ENCODE assay signal across 8 cellular contexts in the genomic region with DNA sequence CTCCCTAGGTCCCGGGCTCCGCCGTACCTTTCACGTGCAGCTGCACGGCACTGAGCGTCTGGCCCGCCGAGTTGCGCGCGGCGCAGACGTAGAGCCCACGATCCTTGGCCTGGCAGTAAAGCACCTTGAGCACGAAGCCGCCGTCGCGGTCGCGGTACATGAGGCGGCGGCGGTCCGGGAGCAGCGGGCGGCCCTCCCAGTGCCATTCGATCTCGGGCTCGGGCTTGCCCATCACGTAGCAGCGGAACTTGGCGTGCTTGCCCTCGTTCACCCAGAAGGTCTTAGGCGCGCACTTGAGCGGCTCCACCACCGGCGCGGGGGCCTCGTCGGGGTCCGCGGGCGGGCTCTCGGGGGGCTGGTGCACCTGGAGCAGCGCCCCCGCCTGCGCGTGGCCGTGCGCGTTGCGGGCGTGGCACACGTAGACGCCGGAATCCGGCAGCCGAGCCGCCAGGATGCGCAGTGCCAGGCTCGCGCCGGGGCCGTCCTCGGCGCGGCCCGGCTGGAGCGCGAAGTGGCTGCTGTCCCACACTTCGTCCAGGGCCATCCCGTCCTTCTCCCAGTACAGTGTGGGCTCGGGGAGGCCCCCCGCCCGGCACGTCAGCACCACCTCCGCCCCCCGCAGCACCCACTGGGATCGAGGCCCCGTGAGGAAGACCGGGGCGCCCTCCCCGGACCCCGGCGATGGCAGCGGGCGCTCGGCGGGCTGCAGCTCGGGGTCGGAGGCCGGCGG. TPM values are rescaled to one million over a fixed set of nuclear protein-coding genes. Genes with fewer than 3 reads are reported as not detected.
DNase-seq lines count a peak whose midpoint lies in the region; ATAC-seq and TF ChIP-seq lines count a peak whose summit lies in the region.

No MANE protein-coding gene starts in this region.

- H3K9me3 Mint-ChIP-seq in H9 = no peaks in the 10 kb centered on the region; a peak in 1 of 5 replicates

- TF ChIP-seq CTCF in 22Rv1 (IDR thresholded peaks at IDR 0.05) (peak; percentile 25; the same call in 1 of the 2 replicates), H9 (conservative IDR thresholded peaks at IDR 0.05) (no peak), adrenal gland (IDR thresholded peaks at IDR 0.05) (no peak), gastrocnemius medialis (IDR thresholded peaks at IDR 0.05 in 4 of 5, conservative IDR thresholded peaks at IDR 0.05 in 1 of 5) (peak in 1 of 5 experiments; percentile 7)

- no peak overlapping the region for H3K4ac ChIP-seq in H9 (ENCODE audit: low read depth, low read length)

- H3K4me2 ChIP-seq in H9 (ENCODE audit: insufficient read depth, insufficient read length, low read length) = peak overlapping the region; percentile 33

- H3K9me3 ChIP-seq in H9 (ENCODE audit: control insufficient read depth, low read depth, low read length) (no peaks in the 10 kb centered on the region), adrenal gland (replicated peaks in 1 of 3) (no peaks in the 10 kb centered on the region), right cardiac atrium (ENCODE audit: control insufficient read depth, low read length) (no peaks in the 10 kb centered on the region), gastrocnemius medialis (no peaks in the 10 kb centered on the region)

- peak overlapping the region; percentile 69 to 83 for H3K4me3 Mint-ChIP-seq in H9

- WGBS in H9 (ENCODE audit: extremely low coverage, insufficient read length, low lambda C conversion rate) = no CpG with 5 or more reads among the region's 95 CpGs
- WGBS in adrenal gland, 4 donors = 6 to 35% (median 14%) methylated on average over 14 to 95 of the region's 95 CpGs
- WGBS in right cardiac atrium = 12% methylated on average over 95 of the region's 95 CpGs

- peaks cover 0 to 18% of the 10 kb centered on the region in 2 donors for H3K36me3 ChIP-seq in adrenal gland (replicated peaks in 1 of 2)
- peaks cover 0 to 8% of the 10 kb centered on the region in 2 donors for H3K36me3 ChIP-seq in gastrocnemius medialis

- H3K27me3 Mint-ChIP-seq in H9 (ENCODE audit: low read depth) = peaks cover 15% of the 10 kb centered on the region

- no peak overlapping the region for H2BK5ac ChIP-seq in H9 (ENCODE audit: insufficient read length, low read length)

- no peak overlapping the region for H2AK5ac ChIP-seq in H9 (ENCODE audit: insufficient read length, low read length)

- no peak overlapping the region for H4K8ac ChIP-seq in H9 (replicated peaks; ENCODE audit: insufficient read length, low read depth, low read length)

- H3K14ac ChIP-seq in H9 (ENCODE audit: insufficient read depth, low read length) = peak overlapping the region; percentile 37

- H3K9ac ChIP-seq in H9 (ENCODE audit: extremely low read depth, insufficient read length, low read length) = peak overlapping the region; percentile 39

- H3K79me1 ChIP-seq in H9 (ENCODE audit: insufficient read depth, low read depth, low read length, poor library complexity, severe bottlenecking) = no peaks in the 10 kb centered on the region

- no peak overlapping the region for H3T11ph ChIP-seq in H9 (ENCODE audit: low read length)

- no peaks in the 10 kb centered on the region for H4K20me1 ChIP-seq in H9 (ENCODE audit: control insufficient read depth, insufficient read depth, insufficient read length)

- TF ChIP-seq POLR2A in adrenal gland (IDR thresholded peaks at IDR 0.05) (peak; percentile 7 to 37), gastrocnemius medialis (IDR thresholded peaks at IDR 0.05) (peak; percentile 46 to 65)

- H3K79me2 ChIP-seq in H9 (ENCODE audit: insufficient read depth, low read length) = no peaks in the 10 kb centered on the region

- H2BK20ac ChIP-seq in H9 (ENCODE audit: low read depth, low read length, poor library complexity, severe bottlenecking) = no peak overlapping the region

- H2BK120ac ChIP-seq in H9 (ENCODE audit: low read depth, low read length, poor library complexity, severe bottlenecking) = no peak overlapping the region

- H3K27ac Mint-ChIP-seq in H9 = no peak overlapping the region

- H2BK15ac ChIP-seq in H9 (ENCODE audit: low read depth, low read length) = no peak overlapping the region

- peaks cover 7% of the 10 kb centered on the region for H3K23me2 ChIP-seq in H9 (ENCODE audit: insufficient read length, low read depth, low read length, poor library complexity, severe bottlenecking)

- H4K5ac ChIP-seq in H9 (ENCODE audit: insufficient read length, low read depth, low read length) = no peak overlapping the region

- H3K56ac ChIP-seq in H9 (ENCODE audit: insufficient read length, low read depth, low read length) = no peak overlapping the region

- H3K18ac ChIP-seq in H9 (ENCODE audit: insufficient read length, low read depth, low read length) = no peak overlapping the region

- no peak overlapping the region for H3K23ac ChIP-seq in H9 (ENCODE audit: insufficient read length, low read depth, low read length)

- H3K4me1 Mint-ChIP-seq in H9 = peaks cover 43 to 54% of the 10 kb centered on the region in 2 experiments

- no peak overlapping the region for H4K91ac ChIP-seq in H9 (ENCODE audit: insufficient read length, low read depth, low read length)

- H3K4me1 ChIP-seq in H9 (ENCODE audit: insufficient read depth, low read length) = peaks cover 2% of the 10 kb centered on the region; the same call in 1 of the 2 replicates
- peaks cover 10 to 16% of the 10 kb centered on the region in 2 donors for H3K4me1 ChIP-seq in adrenal gland (replicated peaks in 1 of 2)
- no peaks in the 10 kb centered on the region for H3K4me1 ChIP-seq in right cardiac atrium (ENCODE audit: control insufficient read depth, insufficient read depth, low read length)
- H3K4me1 ChIP-seq in gastrocnemius medialis = peaks cover 11 to 14% of the 10 kb centered on the region in 2 donors

- no peak overlapping the region for H2AFZ ChIP-seq in H9 (ENCODE audit: low read length)

- H3K27me3 ChIP-seq in H9 (ENCODE audit: insufficient read depth, low read length) = no peaks in the 10 kb centered on the region; the same call in 1 of the 2 replicates
- H3K27me3 ChIP-seq in adrenal gland = no peaks in the 10 kb centered on the region
- H3K27me3 ChIP-seq in right cardiac atrium (ENCODE audit: control insufficient read depth, insufficient read depth) = no peaks in the 10 kb centered on the region
- H3K27me3 ChIP-seq in gastrocnemius medialis = no peaks in the 10 kb centered on the region

- H3K4me3 ChIP-seq in adrenal gland = peak overlapping the region in 3 of 4 donors; percentile 54 to 90 (median 73)
- H3K4me3 ChIP-seq in right cardiac atrium (ENCODE audit: low read length) = peak overlapping the region; percentile 77
- H3K4me3 ChIP-seq in gastrocnemius medialis = peak overlapping the region; percentile 56 to 73 (median 63)

- DNase-seq in H9 (no peak), adrenal gland (peak in 6 of 7 donors; percentile 50 to 75 (median 55)), right cardiac atrium (peak; percentile 45 to 78 (median 77)), gastrocnemius medialis (peak in 1 of 2 donors; percentile 70), medulla oblongata (ENCODE audit: extremely low spot score) (no peak)

- ATAC-seq in right cardiac atrium (peak; percentile 13 to 24), gastrocnemius medialis (peak; percentile 68 to 72), GM18498 (IDR thresholded peaks at IDR 0.05; ENCODE audit: unreplicated experiment) (no peak), HG03135 (IDR thresholded peaks at IDR 0.05; ENCODE audit: unreplicated experiment) (no peak)

- peaks cover 32 to 40% (median 40%) of the 10 kb centered on the region in 3 experiments for H3K36me3 Mint-ChIP-seq in H9 (ENCODE audit: insufficient read depth in 1 of 3, low read depth in 3 of 3)

- intact Hi-C loops in adrenal gland (cut with DNase I) (no loop called here), right cardiac atrium (cut with DNase I) (loop anchor here in 1 of 4 donors (5.0 kb wide), 2 partner anchors 57 to 72 kb away; a partner anchor contains a TSS), gastrocnemius medialis (cut with DNase I; ENCODE audit: low total_unique reads) (loop anchor here (2.0 kb wide), 1 partner anchor 28 kb away; a partner anchor contains a TSS)

- H3K27ac ChIP-seq in 22Rv1 = peak overlapping the region; percentile 32; the same call in 1 of the 2 replicates
- H3K27ac ChIP-seq in H9 (ENCODE audit: insufficient read length, low read depth, low read length) = no peak overlapping the region
- H3K27ac ChIP-seq in adrenal gland = peak overlapping the region; percentile 64 to 96 (median 92)
- peak overlapping the region; percentile 95 for H3K27ac ChIP-seq in right cardiac atrium (ENCODE audit: low read length)
- H3K27ac ChIP-seq in gastrocnemius medialis = peak overlapping the region; percentile 79 to 90 (median 86)

- in situ Hi-C loops in gastrocnemius medialis (cut with MboI; ENCODE audit: low sequenced_read_pairs in 4 of 4) = no loop called here

- H2BK12ac ChIP-seq in H9 (ENCODE audit: insufficient read length, low read depth, low read length) = no peak overlapping the region

RNA-seq across cellular contexts. Expression of a gene that starts 1.0 kb away (rescaled TPM):
- total RNA-seq in H9 (2021) (139 and 140 TPM in 2 replicates), adrenal gland (100 to 1,000 TPM; 127 to 215 (median 169) TPM), right cardiac atrium (100 to 1,000 TPM; 263 to 321 (median 294) TPM), gastrocnemius medialis (10 to 100 TPM; 47.9 to 72.9 (median 56.5) TPM)
- polyA plus RNA-seq in adrenal gland (100 to 1,000 TPM in 2 of 3 donors, 10 to 100 TPM in 1; 63.9 to 427 (median 408) TPM), right cardiac atrium (179 TPM)

RNA-seq across cellular contexts. Expression of a gene that starts 1.8 kb away (rescaled TPM):
- total RNA-seq in H9 (2021) = 0.24 and 0.31 TPM in 2 replicates
- total RNA-seq in adrenal gland = 100 to 1,000 TPM in 2 of 8 donors, 10 to 100 TPM in 6; 24.6 to 337 (median 41.0) TPM
- polyA plus RNA-seq in adrenal gland = 100 to 1,000 TPM in 1 of 3 donors, 10 to 100 TPM in 2; 18.9 to 120 (median 44.6) TPM
- total RNA-seq in right cardiac atrium = 10 to 100 TPM; 16.7 to 47.6 (median 28.1) TPM
- 28.7 TPM for polyA plus RNA-seq in right cardiac atrium
- 1 to 10 TPM in 1 of 4 donors, under 1 TPM in 1, not detected in 2; 0.29 to 3.5 TPM for total RNA-seq in gastrocnemius medialis

RNA-seq across cellular contexts. Expression of a gene that starts 26.5 kb away (rescaled TPM):
- total RNA-seq in H9 (2021) (7.7 and 8.8 TPM in 2 replicates), adrenal gland (10 to 100 TPM in 5 of 8 donors, 1 to 10 TPM in 3; 6.2 to 16.2 (median 10.4) TPM), right cardiac atrium (1 to 10 TPM; 1.8 to 3.4 (median 3.1) TPM), gastrocnemius medialis (1 to 10 TPM in 3 of 4 donors, under 1 TPM in 1; 0.87 to 6.7 (median 3.3) TPM)
- polyA plus RNA-seq in adrenal gland (10 to 100 TPM in 2 of 3 donors, 1 to 10 TPM in 1; 7.5 to 12.1 (median 10.2) TPM), right cardiac atrium (3.4 TPM)

RNA-seq across cellular contexts. Expression of a gene that starts 26.8 kb away (rescaled TPM):
- total RNA-seq in H9 (2021) (45.1 and 46.5 TPM in 2 replicates), adrenal gland (100 to 1,000 TPM in 3 of 8 donors, 10 to 100 TPM in 5; 42.0 to 196 (median 88.6) TPM), right cardiac atrium (100 to 1,000 TPM in 2 of 4 donors, 10 to 100 TPM in 2; 92.6 to 145 (median 101) TPM), gastrocnemius medialis (10 to 100 TPM; 21.0 to 50.5 (median 37.2) TPM)
- polyA plus RNA-seq in adrenal gland (10 to 100 TPM in 2 of 3 donors, 1 to 10 TPM in 1; 9.1 to 49.8 (median 44.2) TPM), right cardiac atrium (115 TPM)

RNA-seq across cellular contexts. Expression of a gene that starts 27.3 kb away (rescaled TPM):
- total RNA-seq in H9 (2021) (28.1 and 31.1 TPM in 2 replicates), adrenal gland (10 to 100 TPM in 6 of 8 donors, 1 to 10 TPM in 2; 5.0 to 43.7 (median 25.5) TPM), right cardiac atrium (10 to 100 TPM; 12.1 to 19.0 (median 15.1) TPM), gastrocnemius medialis (1 to 10 TPM; 5.4 to 7.5 (median 6.5) TPM)
- polyA plus RNA-seq in adrenal gland (10 to 100 TPM; 10.8 to 68.1 (median 47.6) TPM), right cardiac atrium (13.4 TPM)

Comparison
In these comparisons a context has a peak if more than half of its experiments do, and no peak if none do; other contexts are left out.
1. DNase-seq: peak in adrenal gland (6 of 7) and right cardiac atrium (3 of 3); none in H9 (single experiment) and medulla oblongata (single experiment).
2. ATAC-seq: peak in right cardiac atrium (2 of 2) and gastrocnemius medialis (2 of 2); none in GM18498 (single experiment) and HG03135 (single experiment).
3. Peak in every context shown above with its lines, with median percentiles within 50 percentile points of each other: H3K4me3 ChIP-seq.